ENCODE assay signal across 11 cellular contexts in the genomic region with DNA sequence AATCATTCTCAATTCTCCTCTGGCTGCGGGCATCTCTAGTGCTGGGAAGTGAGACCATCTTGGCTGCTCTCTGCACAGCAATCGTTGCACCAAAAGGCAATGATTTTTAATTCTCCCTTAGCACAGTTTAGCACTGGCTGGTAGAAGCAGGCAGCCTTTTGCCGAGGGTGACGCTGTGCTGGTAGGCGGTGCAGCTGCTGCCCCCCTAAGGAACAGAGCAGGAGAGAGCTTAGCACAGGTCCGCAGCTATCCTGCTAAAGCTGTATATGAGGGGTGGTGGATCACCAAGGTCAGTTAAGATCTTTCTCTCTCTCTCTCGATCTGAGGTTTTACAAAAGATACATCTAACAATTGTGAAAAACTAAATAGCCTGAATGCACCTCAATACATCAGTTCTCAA.
DNase-seq lines count a peak whose midpoint lies in the region; ATAC-seq and TF ChIP-seq lines count a peak whose summit lies in the region.
"Had no signal": no experiment of that assay in that cellular context is flagged by ENCODE, and none has a peak within 500 bp of the region (broad histone marks: within the 10 kb centered on the region; RNA-seq: fewer than 3 reads in every experiment).

No MANE protein-coding gene starts in this region.

- no peak overlapping the region for H3K23ac ChIP-seq in mesendoderm (ENCODE audit: low read length)

- POLR2A ChIA-PET in BJ (lab: Charles Lee): interaction anchor here (0.6 kb wide), 1 partner anchor 98 kb away, joined by 7 read pairs; no protein-coding TSS in a partner anchor

- H3K27me3 ChIP-seq in BJ (ENCODE audit: control insufficient read depth, insufficient read depth, low read length) (no peaks in the 10 kb centered on the region), H7 (ENCODE audit: control insufficient read depth, insufficient read depth, low read length) (no peaks in the 10 kb centered on the region; the same call in 1 of the 2 replicates), mesendoderm (ENCODE audit: insufficient read depth, low read length, poor library complexity) (no peaks in the 10 kb centered on the region)
- H3K27me3 ChIP-seq: SJSA1 had no signal

- H3K27me3 Mint-ChIP-seq in activated T-helper 17 cell treated with anti-CD3 and anti-CD28 coated beads, Interleukin-2, amount 50 U/mL, for 72 hours: no peaks in the 10 kb centered on the region

- no peak for ATAC-seq in activated T-helper 17 cell treated with anti-CD3 and anti-CD28 coated beads, Interleukin-2, amount 50 U/mL, for 72 hours (replicated peaks)
- ATAC-seq in HG02885 (IDR thresholded peaks at IDR 0.05; ENCODE audit: poor library complexity, unreplicated experiment): no peak
- no peak for ATAC-seq in GM21825 (IDR thresholded peaks at IDR 0.05; ENCODE audit: unreplicated experiment)

- H2BK5ac ChIP-seq in mesendoderm (ENCODE audit: low read length): no peak overlapping the region

- no peak overlapping the region for H2BK120ac ChIP-seq in mesendoderm (ENCODE audit: low read depth, low read length)

- H3K79me1 ChIP-seq in mesendoderm (ENCODE audit: low read length): no peaks in the 10 kb centered on the region

- H3K27ac Mint-ChIP-seq in activated T-helper 17 cell treated with anti-CD3 and anti-CD28 coated beads, Interleukin-2, amount 50 U/mL, for 72 hours: no peak overlapping the region

- no peak overlapping the region for H2BK15ac ChIP-seq in mesendoderm (replicated peaks; ENCODE audit: low read depth)

- H3K56ac ChIP-seq in mesendoderm (ENCODE audit: low read length): no peak overlapping the region

- H4K8ac ChIP-seq in mesendoderm (ENCODE audit: low read depth, low read length): no peak overlapping the region

- CTCF ChIA-PET in BJ (lab: Yijun Ruan, JAX): no interaction called here

- H3K36me3 Mint-ChIP-seq in activated T-helper 17 cell treated with anti-CD3 and anti-CD28 coated beads, Interleukin-2, amount 50 U/mL, for 72 hours (ENCODE audit: low read depth): no peaks in the 10 kb centered on the region

- H3K27ac ChIP-seq in mesendoderm (ENCODE audit: low read depth, low read length): no peak overlapping the region
- H3K27ac ChIP-seq: KMS-11, SJSA1 had no signal

- no peak overlapping the region for H3K4ac ChIP-seq in mesendoderm (ENCODE audit: low read depth, low read length)

- no peak overlapping the region for H3K18ac ChIP-seq in mesendoderm (ENCODE audit: low read length)

- no peak overlapping the region for H3K4me2 ChIP-seq in mesendoderm (ENCODE audit: low read length)
- H3K4me2 ChIP-seq: KMS-11 had no signal

- no peak overlapping the region for H2AK5ac ChIP-seq in mesendoderm (ENCODE audit: low read length)

- no peak overlapping the region for H3K4me3 Mint-ChIP-seq in activated T-helper 17 cell treated with anti-CD3 and anti-CD28 coated beads, Interleukin-2, amount 50 U/mL, for 72 hours

- H3K4me3 ChIP-seq in BJ (ENCODE audit: low read depth, low read length) (no peak overlapping the region), H7 (ENCODE audit: insufficient read depth, low read depth, low read length) (no peak overlapping the region), mesendoderm (ENCODE audit: low read length) (no peak overlapping the region)
- H3K4me3 ChIP-seq: SJSA1 had no signal

- no peaks in the 10 kb centered on the region for H3K4me1 ChIP-seq in mesendoderm (ENCODE audit: control insufficient read depth, low read depth, low read length)
- H3K4me1 ChIP-seq: SJSA1 had no signal

- DNase-seq in BJ (ENCODE audit: low read depth) (no peak), H7 (peak; percentile 61), mesendoderm (peak; percentile 60), GF-D8 (lab: John Stamatoyannopoulos, UW) (no peak)
- peak; percentile 56 for DNase-seq in activated T-cell treated with anti-CD3 and anti-CD28 coated beads, Interleukin-2, amount 50 U/mL, for 1 hour
- DNase-seq: COR-L47 had no signal

- H3K4me1 Mint-ChIP-seq in activated T-helper 17 cell treated with anti-CD3 and anti-CD28 coated beads, Interleukin-2, amount 50 U/mL, for 72 hours: peaks cover 6% of the 10 kb centered on the region

- H3K36me3 ChIP-seq in BJ (ENCODE audit: control insufficient read depth, insufficient read depth, low read length) (no peaks in the 10 kb centered on the region), H7 (replicated peaks; ENCODE audit: control insufficient read depth, insufficient read depth, low read length) (no peaks in the 10 kb centered on the region), mesendoderm (ENCODE audit: control insufficient read depth, insufficient read depth, low read length) (no peaks in the 10 kb centered on the region)
- H3K36me3 ChIP-seq: SJSA1 had no signal

- TF ChIP-seq CTCF in BJ (IDR thresholded peaks at IDR 0.05; ENCODE audit: insufficient read depth, low read depth, low read length): peak; percentile 11; the same call in 1 of the 2 replicates

- no peaks in the 10 kb centered on the region for H3K79me2 ChIP-seq in mesendoderm (ENCODE audit: control insufficient read depth, insufficient read depth, low read length)

- no peak overlapping the region for H3K9ac ChIP-seq in mesendoderm (ENCODE audit: low read length)
- H3K9ac ChIP-seq: KMS-11 had no signal

- no CpG with 5 or more reads among the region's 7 CpGs for WGBS in mesendoderm (ENCODE audit: extremely low coverage, insufficient coverage, low lambda C conversion rate)

- no peak overlapping the region for H4K5ac ChIP-seq in mesendoderm (ENCODE audit: low read length)

- no peaks in the 10 kb centered on the region for H3K9me3 Mint-ChIP-seq in activated T-helper 17 cell treated with anti-CD3 and anti-CD28 coated beads, Interleukin-2, amount 50 U/mL, for 72 hours

Comparison
In these comparisons a context has a peak if more than half of its experiments do, and no peak if none do; other contexts are left out.
1. DNase-seq: peak in H7 (single experiment), activated T-cell treated with anti-CD3 and anti-CD28 coated beads, Interleukin-2, amount 50 U/mL, for 1 hour (single experiment) and mesendoderm (single experiment); none in BJ (single experiment) and GF-D8 (single experiment).